In the genomic region with DNA sequence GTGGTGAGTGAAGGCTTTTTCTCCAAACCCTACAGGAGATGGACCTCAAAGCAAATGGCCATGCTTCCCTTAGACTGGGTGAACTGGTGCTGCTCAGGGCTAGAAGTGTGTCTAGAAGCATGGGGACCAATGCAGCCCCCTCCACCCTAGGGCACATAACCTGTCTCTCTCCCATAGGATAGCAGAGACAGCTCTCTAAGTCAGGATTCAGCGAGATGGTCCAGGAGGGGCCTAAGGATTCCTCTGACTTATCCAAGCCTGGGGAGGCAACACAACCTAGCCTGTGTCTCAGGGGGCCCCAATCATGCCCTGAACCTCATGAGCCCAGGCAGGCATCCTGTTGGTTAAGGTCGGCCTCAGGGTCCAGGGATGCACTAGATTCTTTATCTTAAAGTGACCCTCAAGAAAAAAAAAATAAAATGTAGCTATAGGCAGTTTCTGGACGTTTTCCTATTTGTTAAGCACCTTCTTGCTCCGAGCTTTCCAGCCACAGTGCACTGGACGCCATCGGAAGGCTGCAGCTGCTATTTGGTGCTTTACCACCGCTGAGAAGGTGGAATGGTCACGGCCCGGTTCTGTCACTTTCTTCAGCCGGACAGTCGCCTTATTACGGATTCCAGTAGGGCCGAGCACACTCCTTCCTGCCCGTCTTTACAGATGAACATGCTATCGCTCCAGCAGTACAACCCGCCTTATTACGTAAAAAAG, we compare ENCODE assay signal across 10 cellular contexts. TPM values are rescaled to one million over a fixed set of nuclear protein-coding genes. Genes with fewer than 3 reads are reported as not detected.
DNase-seq lines count a peak whose midpoint lies in the region; ATAC-seq and TF ChIP-seq lines count a peak whose summit lies in the region.
"Had no signal": no experiment of that assay in that cellular context is flagged by ENCODE, and none has a peak within 500 bp of the region (broad histone marks: within the 10 kb centered on the region; RNA-seq: fewer than 3 reads in every experiment).

No MANE protein-coding gene starts in this region.

- no peak for TF ChIP-seq CTCF in GM10266 (IDR thresholded peaks at IDR 0.05; ENCODE audit: control insufficient read depth, insufficient read depth, low read depth, missing control alignments)
- TF ChIP-seq CTCF in adrenal gland (IDR thresholded peaks at IDR 0.05): no peak

- H3K27me3 Mint-ChIP-seq in activated CD4-positive, alpha-beta memory T cell treated with anti-CD3 and anti-CD28 coated beads for 36 hours: peaks cover 46% of the 10 kb centered on the region

- H3K27me3 ChIP-seq in adrenal gland (peaks cover 2% of the 10 kb centered on the region), iPS DF 6.9 (ENCODE audit: control insufficient read depth, insufficient read depth, low read length) (no peaks in the 10 kb centered on the region; the same call in 1 of the 2 replicates), rectal smooth muscle tissue (ENCODE audit: control insufficient read depth, insufficient read depth, low read length) (peaks cover 13% of the 10 kb centered on the region)

- CTCF ChIA-PET in activated CD4-positive, alpha-beta memory T cell treated with anti-CD3 and anti-CD28 coated beads for 36 hours (lab: Charles Lee): no interaction called here

- no peak overlapping the region for H3K27ac Mint-ChIP-seq in activated CD4-positive, alpha-beta memory T cell treated with anti-CD3 and anti-CD28 coated beads for 36 hours
- H3K27ac Mint-ChIP-seq: activated T-helper 2 cell treated with anti-CD3 and anti-CD28 coated beads, Interferon-gamma antibody, Interleukin-2, Interleukin-4, amounts not matched to agents 10 μg/mL and 5 μg/mL and 100 μg/mL, durations not matched to agents 14 hours and 24 hours and 36 hours had no signal

- H3K4me3 Mint-ChIP-seq in activated CD4-positive, alpha-beta memory T cell treated with anti-CD3 and anti-CD28 coated beads for 36 hours: no peak overlapping the region

- H3K36me3 ChIP-seq in adrenal gland (replicated peaks in 1 of 2) (no peaks in the 10 kb centered on the region), iPS DF 6.9 (ENCODE audit: control insufficient read depth, insufficient read depth, low read length) (no peaks in the 10 kb centered on the region), rectal smooth muscle tissue (ENCODE audit: control insufficient read depth, insufficient read depth, low read length) (no peaks in the 10 kb centered on the region)

- no peak overlapping the region for H3K9ac ChIP-seq in rectal smooth muscle tissue (ENCODE audit: low read length)

- H3K4me1 ChIP-seq in adrenal gland (replicated peaks in 1 of 2) (peaks cover 37 to 64% of the 10 kb centered on the region in 2 donors), iPS DF 6.9 (ENCODE audit: control insufficient read depth, insufficient read depth, low read length) (peaks cover 4% of the 10 kb centered on the region), rectal smooth muscle tissue (ENCODE audit: control insufficient read depth, insufficient read depth, low read length) (no peaks in the 10 kb centered on the region)

- no peaks in the 10 kb centered on the region for H3K36me3 Mint-ChIP-seq in activated CD4-positive, alpha-beta memory T cell treated with anti-CD3 and anti-CD28 coated beads for 36 hours

- POLR2A ChIA-PET in activated CD4-positive, alpha-beta memory T cell treated with anti-CD3 and anti-CD28 coated beads for 36 hours (lab: Charles Lee): no interaction called here

- peak overlapping the region in 2 of 4 donors; percentile 23 to 72 for H3K4me3 ChIP-seq in adrenal gland
- peak overlapping the region; percentile 30; the same call in 1 of the 2 replicates for H3K4me3 ChIP-seq in iPS DF 6.9 (ENCODE audit: low read length)
- peak overlapping the region; percentile 52 for H3K4me3 ChIP-seq in rectal smooth muscle tissue (ENCODE audit: low read length)

- no peaks in the 10 kb centered on the region for H3K9me3 Mint-ChIP-seq in activated CD4-positive, alpha-beta memory T cell treated with anti-CD3 and anti-CD28 coated beads for 36 hours
- H3K9me3 Mint-ChIP-seq: activated T-helper 2 cell treated with anti-CD3 and anti-CD28 coated beads, Interferon-gamma antibody, Interleukin-2, Interleukin-4, amounts not matched to agents 10 μg/mL and 5 μg/mL and 100 μg/mL, durations not matched to agents 14 hours and 24 hours and 36 hours had no signal

- DNase-seq in GM10266 (ENCODE audit: extremely low spot score) (peak; percentile 19), adrenal gland (no peak), iPS DF 6.9 (ENCODE audit: low read depth, low spot score) (no peak), NCI-H1694 treated with DMSO at 0.1 percent for 48 hours (lab: John Stamatoyannopoulos, UW) (no peak)
- DNase-seq in activated CD4-positive, alpha-beta memory T cell treated with anti-CD3 and anti-CD28 coated beads for 36 hours: no peak
- DNase-seq in stimulated activated CD8-positive, alpha-beta memory T cell treated with anti-CD3 and anti-CD28 coated beads, Interleukin-4, amount 100 ng/mL, for 48 hours: no peak
- DNase-seq: Karpas-422 had no signal

- no peak for TF ChIP-seq POLR2A in adrenal gland (IDR thresholded peaks at IDR 0.05)

- WGBS in adrenal gland, 4 donors: 13 to 22% (median 22%) methylated on average over 17 of the region's 17 CpGs
- no CpG with 5 or more reads among the region's 17 CpGs for WGBS in iPS DF 6.9 (ENCODE audit: insufficient coverage, insufficient read length)

- ATAC-seq in HG03469 (IDR thresholded peaks at IDR 0.05; ENCODE audit: unreplicated experiment): no peak

- peak overlapping the region in 4 of 5 donors; percentile 2 to 88 (median 44) for H3K27ac ChIP-seq in adrenal gland
- H3K27ac ChIP-seq in iPS DF 6.9 (ENCODE audit: low read length): no peak overlapping the region
- H3K27ac ChIP-seq in rectal smooth muscle tissue (ENCODE audit: low read depth, low read length): no peak overlapping the region

- H3K9me3 ChIP-seq in adrenal gland (replicated peaks in 1 of 3): no peaks in the 10 kb centered on the region
- no peaks in the 10 kb centered on the region for H3K9me3 ChIP-seq in iPS DF 6.9 (ENCODE audit: control insufficient read depth, insufficient read depth, low read length)

- peaks cover 17% of the 10 kb centered on the region for H3K4me1 Mint-ChIP-seq in activated CD4-positive, alpha-beta memory T cell treated with anti-CD3 and anti-CD28 coated beads for 36 hours (ENCODE audit: low read depth)

- intact Hi-C loops in adrenal gland (cut with DNase I): loop anchor here (5.0 to 10.0 kb wide), 2 partner anchors 171 to 189 kb away; no protein-coding TSS in a partner anchor
- intact Hi-C loops in activated CD4-positive, alpha-beta memory T cell treated with anti-CD3 and anti-CD28 coated beads for 36 hours (cut with micrococcal nuclease): no loop called here

RNA-seq across cellular contexts. Expression of gene CCND1, which starts 5.0 kb away (rescaled TPM):
- 100 to 1,000 TPM in 4 of 8 donors, 10 to 100 TPM in 4; 74.3 to 149 (median 103) TPM for total RNA-seq in adrenal gland
- 10 to 100 TPM; 12.1 to 42.9 (median 29.5) TPM for polyA plus RNA-seq in adrenal gland
- 1 to 10 TPM in 1 of 2 experiments, under 1 TPM in 1; 0.19 to 1.3 TPM for total RNA-seq in activated CD4-positive, alpha-beta memory T cell treated with anti-CD3 and anti-CD28 coated beads for 36 hours

RNA-seq across cellular contexts. Expression of gene LTO1, which starts 39.2 kb away (rescaled TPM):
- total RNA-seq in adrenal gland: 10 to 100 TPM; 10.9 to 41.3 (median 22.7) TPM
- 10 to 100 TPM; 23.0 to 52.5 (median 38.4) TPM for polyA plus RNA-seq in adrenal gland
- total RNA-seq in activated CD4-positive, alpha-beta memory T cell treated with anti-CD3 and anti-CD28 coated beads for 36 hours: 10 to 100 TPM; 16.3 to 16.7 TPM

Comparison
In these comparisons a context has a peak if more than half of its experiments do, and no peak if none do; other contexts are left out.
1. H3K27ac ChIP-seq: peak in adrenal gland (4 of 5); none in iPS DF 6.9 (single experiment) and rectal smooth muscle tissue (single experiment).
2. RNA of gene CCND1, which starts 5.0 kb away (total RNA-seq): 74.3 to 149 TPM in adrenal gland; 0.19 to 1.3 TPM in activated CD4-positive, alpha-beta memory T cell treated with anti-CD3 and anti-CD28 coated beads for 36 hours; every median in the first group is over 10 times any median in the second.